ENCODE assay signal across 1 cellular context in genomic region chr7:22992874-22993840, GRCh38.
TF ChIP-seq lines count a peak whose summit lies in the region.

No MANE protein-coding gene starts in this region.

TF ChIP-seq in HepG2, 621 proteins besides CTCF, POLR2A, EP300 and RAD21 (continued from another document):
- TF ChIP-seq ZNF318 (CRISPR knock-in tag; IDR thresholded peaks at IDR 0.05), result no peak
- no peak for TF ChIP-seq ZNF775 (CRISPR knock-in tag; IDR thresholded peaks at IDR 0.05; ENCODE audit: borderline replicate concordance)
- TF ChIP-seq MATR3 (CRISPR knock-in tag; IDR thresholded peaks at IDR 0.05), result no peak
- TF ChIP-seq U2AF2 (IDR thresholded peaks at IDR 0.05; ENCODE audit: low read depth, low read length), result no peak
